Comparison of ENCODE assay signal across 24 cellular contexts in the genomic region with DNA sequence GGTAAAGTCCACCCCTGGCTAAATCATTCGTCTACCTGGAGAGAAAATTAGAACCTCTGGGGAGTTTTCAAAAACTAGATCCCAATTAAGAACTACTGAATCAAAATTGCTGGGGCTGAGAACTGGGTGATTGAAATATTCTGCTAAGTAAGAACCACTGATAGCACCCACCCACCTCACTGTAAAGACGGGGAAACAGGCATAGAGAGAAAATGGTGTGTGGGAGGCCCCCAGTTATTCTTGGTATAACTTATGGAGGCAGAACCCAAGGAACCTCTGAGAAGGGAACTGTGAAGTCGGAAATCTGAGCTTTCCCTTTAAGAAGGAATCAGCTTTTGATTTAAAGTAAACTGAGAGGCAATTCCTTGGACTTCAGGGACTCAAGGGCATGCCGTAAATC. TPM values are rescaled to one million over a fixed set of nuclear protein-coding genes. Genes with fewer than 3 reads are reported as not detected.
DNase-seq lines count a peak whose midpoint lies in the region; ATAC-seq, FAIRE-seq and TF ChIP-seq lines count a peak whose summit lies in the region.
"Had no signal": no experiment of that assay in that cellular context is flagged by ENCODE, and none has a peak within 500 bp of the region (broad histone marks: within the 10 kb centered on the region; RNA-seq: fewer than 3 reads in every experiment).

No MANE protein-coding gene starts in this region.

- no peak for FAIRE-seq in kidney (lab: Jason Lieb, UNC)

- ATAC-seq in psoas muscle (no peak), upper lobe of right lung (no peak), GM18511 (IDR thresholded peaks at IDR 0.05; ENCODE audit: unreplicated experiment) (no peak), GM21786 (IDR thresholded peaks at IDR 0.05; ENCODE audit: unreplicated experiment) (no peak)
- ATAC-seq: activated T-helper 17 cell treated with anti-CD3 and anti-CD28 coated beads, Interleukin-2, amount 50 U/mL, for 72 hours had no signal

- no peak overlapping the region for H3K27ac ChIP-seq in left ventricle myocardium inferior (replicated peaks)
- no peak overlapping the region for H3K27ac ChIP-seq in right atrium auricular region
- peak overlapping the region; percentile 0 to 79 for H3K27ac ChIP-seq in kidney (ENCODE audit: low read depth in 2 of 2, low read length in 2 of 2)
- H3K27ac ChIP-seq in psoas muscle = no peak overlapping the region
- peak overlapping the region; percentile 25 for H3K27ac ChIP-seq in upper lobe of right lung
- H3K27ac ChIP-seq: ascending aorta, VCaP had no signal

- H3K36me3 ChIP-seq in left ventricle myocardium inferior (no peaks in the 10 kb centered on the region), right atrium auricular region (no peaks in the 10 kb centered on the region), kidney (ENCODE audit: control insufficient read depth in 1 of 2, insufficient read depth in 2 of 2, low read length in 2 of 2) (no peaks in the 10 kb centered on the region), psoas muscle (ENCODE audit: insufficient read depth in 1 of 2, low read depth in 1 of 2) (no peaks in the 10 kb centered on the region), upper lobe of right lung (no peaks in the 10 kb centered on the region), BE2C (no peaks in the 10 kb centered on the region)
- H3K36me3 ChIP-seq: ascending aorta, upper lobe of left lung had no signal

- WGBS in psoas muscle, 3 donors = 81 to 83% (median 83%) methylated on average over 4 of the region's 4 CpGs

- DNase-seq in left ventricle myocardium inferior (no peak), right atrium auricular region (ENCODE audit: low spot score) (no peak), kidney (no peak), psoas muscle (no peak), upper lobe of right lung (no peak), BE2C (no peak)
- DNase-seq: 8988T; AML-193; central memory CD4-positive, alpha-beta T cell; effector CD4-positive, alpha-beta T cell; erythroblast; foreskin melanocyte; GOT3; NCI-H2081; NCI-H446; retina; stimulated activated CD4-positive, alpha-beta T cell treated with anti-CD3 and anti-CD28 coated beads, Interleukin-4, amount 100 ng/mL, for 4 hours; stimulated activated naive CD4-positive, alpha-beta T cell; upper lobe of left lung had no signal

- H3K9me3 ChIP-seq in left ventricle myocardium inferior (replicated peaks) (no peaks in the 10 kb centered on the region), right atrium auricular region (no peaks in the 10 kb centered on the region), kidney (ENCODE audit: control insufficient read depth in 1 of 2, low read length in 2 of 2) (no peaks in the 10 kb centered on the region), psoas muscle (no peaks in the 10 kb centered on the region), upper lobe of right lung (no peaks in the 10 kb centered on the region), BE2C (no peaks in the 10 kb centered on the region)
- H3K9me3 ChIP-seq: ascending aorta, upper lobe of left lung had no signal

- H3K27me3 ChIP-seq in left ventricle myocardium inferior (ENCODE audit: low read depth) = no peaks in the 10 kb centered on the region
- no peaks in the 10 kb centered on the region for H3K27me3 ChIP-seq in right atrium auricular region
- peaks cover 0 to 2% (median 0%) of the 10 kb centered on the region in 3 donors for H3K27me3 ChIP-seq in psoas muscle (ENCODE audit: insufficient read depth in 3 of 3, low read length in 2 of 3)
- no peaks in the 10 kb centered on the region for H3K27me3 ChIP-seq in upper lobe of right lung
- H3K27me3 ChIP-seq in BE2C = no peaks in the 10 kb centered on the region; the same call in 1 of the 2 replicates
- H3K27me3 ChIP-seq: ascending aorta, upper lobe of left lung had no signal

- peak overlapping the region; percentile 29 to 45 for H3K9ac ChIP-seq in kidney (ENCODE audit: low read length in 2 of 2)

- intact Hi-C loops in left ventricle myocardium inferior (cut with micrococcal nuclease) = no loop called here
- intact Hi-C loops in kidney (cut with DNase I) = no loop called here
- intact Hi-C loops in psoas muscle (cut with DNase I) = no loop called here
- intact Hi-C loops in upper lobe of right lung (cut with DNase I) = no loop called here

- H3K4me1 ChIP-seq in left ventricle myocardium inferior (peaks cover 47% of the 10 kb centered on the region), right atrium auricular region (peaks cover 0 to 35% of the 10 kb centered on the region in 2 donors), kidney (ENCODE audit: control insufficient read depth in 1 of 2, insufficient read depth in 1 of 2, low read depth in 1 of 2, low read length in 2 of 2) (peaks cover 18 to 23% of the 10 kb centered on the region in 2 donors), psoas muscle (peaks cover 4% of the 10 kb centered on the region), upper lobe of right lung (peaks cover 9% of the 10 kb centered on the region), BE2C (no peaks in the 10 kb centered on the region)

- peak overlapping the region; percentile 28 for H3K4me3 ChIP-seq in left ventricle myocardium inferior
- peak overlapping the region in 1 of 2 donors; percentile 10 for H3K4me3 ChIP-seq in right atrium auricular region
- peak overlapping the region; percentile 12 to 40 for H3K4me3 ChIP-seq in kidney (ENCODE audit: low read length in 2 of 2)
- peak overlapping the region; percentile 22 for H3K4me3 ChIP-seq in psoas muscle
- H3K4me3 ChIP-seq in upper lobe of right lung = no peak overlapping the region
- H3K4me3 ChIP-seq in BE2C (ENCODE audit: low read depth, low read length) = no peak overlapping the region
- H3K4me3 ChIP-seq: ascending aorta, upper lobe of left lung had no signal

- TF ChIP-seq CTCF in left ventricle myocardium inferior (IDR thresholded peaks at IDR 0.05; ENCODE audit: borderline replicate concordance) (no peak), right atrium auricular region (IDR thresholded peaks at IDR 0.05) (no peak), kidney (IDR thresholded peaks at IDR 0.05; ENCODE audit: borderline replicate concordance, extremely low read depth, insufficient read depth) (no peak), psoas muscle (IDR thresholded peaks at IDR 0.05) (no peak), upper lobe of right lung (IDR thresholded peaks at IDR 0.05) (no peak), BE2C (IDR thresholded peaks at IDR 0.05; ENCODE audit: low read depth, low read length) (no peak)

RNA-seq across cellular contexts. Expression of gene PRKAG2, which starts 53.1 kb away (rescaled TPM):
- total RNA-seq in left ventricle myocardium inferior = 130 TPM
- 100 to 1,000 TPM; 133 to 177 TPM for total RNA-seq in right atrium auricular region
- 40.7 TPM for total RNA-seq in kidney
- polyA plus RNA-seq in kidney (ENCODE audit: insufficient read depth, low read depth, low replicate concordance) = 40.9 TPM
- total RNA-seq in psoas muscle = 10 to 100 TPM in 3 of 4 donors, 1 to 10 TPM in 1; 9.3 to 31.5 (median 15.5) TPM
- polyA plus RNA-seq in psoas muscle = 100 to 1,000 TPM in 1 of 3 donors, 10 to 100 TPM in 2; 10.9 to 143 (median 31.7) TPM
- total RNA-seq in upper lobe of right lung = 35.6 TPM
- polyA plus RNA-seq in BE2C (2012; ENCODE audit: insufficient read depth, insufficient read length, low read depth) = 2.4 TPM

Comparison
In these comparisons a context has a peak if more than half of its experiments do, and no peak if none do; other contexts are left out.
1. H3K27ac ChIP-seq: peak in kidney (2 of 2) and upper lobe of right lung (single experiment); none in left ventricle myocardium inferior (single experiment), right atrium auricular region (0 of 2) and psoas muscle (single experiment).
2. H3K4me3 ChIP-seq: peak in left ventricle myocardium inferior (single experiment), kidney (2 of 2) and psoas muscle (single experiment); none in upper lobe of right lung (single experiment) and BE2C (single experiment).